26 cellular contexts compared by ENCODE assay signal in genomic region chr7:135889823-135890222, GRCh38.
"Had no signal": no experiment of that assay in that cellular context is flagged by ENCODE, and none has a peak within 500 bp of the region (broad histone marks: within the 10 kb centered on the region; RNA-seq: fewer than 3 reads in every experiment).

No MANE protein-coding gene starts in this region.

- H3K27me3 Mint-ChIP-seq: dendritic cell treated with granulocyte-macrophage colony-stimulating factor and Interleukin-4, amounts not matched to agents 40 ng/mL and 50 ng/mL, for 4 days; effector memory CD8-positive, alpha-beta T cell had no signal

- H3K27me3 ChIP-seq: colonic mucosa, esophagus squamous epithelium, heart right ventricle, left lung had no signal

- H3K27ac ChIP-seq: colonic mucosa, epithelial cell of prostate, esophagus squamous epithelium, foreskin keratinocyte, heart right ventricle, left lung, lower lobe of right lung had no signal

- H3K9me3 Mint-ChIP-seq: dendritic cell treated with granulocyte-macrophage colony-stimulating factor and Interleukin-4, amounts not matched to agents 40 ng/mL and 50 ng/mL, for 4 days; effector memory CD8-positive, alpha-beta T cell; endodermal cell; naive B cell had no signal

- H3K9me3 ChIP-seq: colonic mucosa, esophagus squamous epithelium, heart right ventricle, left lung, lower lobe of right lung, mucosa of descending colon had no signal

- ATAC-seq: effector memory CD8-positive, alpha-beta T cell; esophagus mucosa; foreskin keratinocyte; heart right ventricle; left cardiac atrium; left lung; left ventricle myocardium superior; lower lobe of right lung; mucosa of descending colon had no signal

- H3K36me3 Mint-ChIP-seq: naive B cell had no signal

- H3K4me1 Mint-ChIP-seq: naive B cell had no signal

- H3K27ac Mint-ChIP-seq: dendritic cell treated with granulocyte-macrophage colony-stimulating factor and Interleukin-4, amounts not matched to agents 40 ng/mL and 50 ng/mL, for 4 days; effector memory CD8-positive, alpha-beta T cell; endodermal cell; mesothelial cell of epicardium; naive B cell had no signal

- DNase-seq: colonic mucosa; cortex of kidney; effector CD8-positive, alpha-beta T cell; effector memory CD8-positive, alpha-beta T cell; endodermal cell; erythroblast; esophagus squamous epithelium; foreskin keratinocyte; glutamatergic neuron; heart right ventricle; hippocampal formation; left cardiac atrium; left lung; left ventricle myocardium superior; lower lobe of right lung; mesenchymal stem cell; mucosa of descending colon; naive B cell had no signal

- FAIRE-seq: endometrium, frontal cortex, islet of Langerhans, keratinocyte had no signal

- H3K4me1 ChIP-seq: colonic mucosa, esophagus squamous epithelium, foreskin keratinocyte, left lung, lower lobe of right lung had no signal

- H3K4me3 ChIP-seq: colonic mucosa, esophagus squamous epithelium, heart right ventricle, left lung, lower lobe of right lung, mucosa of descending colon had no signal

- H3K36me3 ChIP-seq: colonic mucosa, esophagus squamous epithelium, heart right ventricle, left lung, lower lobe of right lung had no signal

- H3K4me3 Mint-ChIP-seq: dendritic cell treated with granulocyte-macrophage colony-stimulating factor and Interleukin-4, amounts not matched to agents 40 ng/mL and 50 ng/mL, for 4 days; effector memory CD8-positive, alpha-beta T cell; endodermal cell; mesothelial cell of epicardium; naive B cell had no signal
